Comparison of ENCODE assay signal across 8 cellular contexts in the genomic region with DNA sequence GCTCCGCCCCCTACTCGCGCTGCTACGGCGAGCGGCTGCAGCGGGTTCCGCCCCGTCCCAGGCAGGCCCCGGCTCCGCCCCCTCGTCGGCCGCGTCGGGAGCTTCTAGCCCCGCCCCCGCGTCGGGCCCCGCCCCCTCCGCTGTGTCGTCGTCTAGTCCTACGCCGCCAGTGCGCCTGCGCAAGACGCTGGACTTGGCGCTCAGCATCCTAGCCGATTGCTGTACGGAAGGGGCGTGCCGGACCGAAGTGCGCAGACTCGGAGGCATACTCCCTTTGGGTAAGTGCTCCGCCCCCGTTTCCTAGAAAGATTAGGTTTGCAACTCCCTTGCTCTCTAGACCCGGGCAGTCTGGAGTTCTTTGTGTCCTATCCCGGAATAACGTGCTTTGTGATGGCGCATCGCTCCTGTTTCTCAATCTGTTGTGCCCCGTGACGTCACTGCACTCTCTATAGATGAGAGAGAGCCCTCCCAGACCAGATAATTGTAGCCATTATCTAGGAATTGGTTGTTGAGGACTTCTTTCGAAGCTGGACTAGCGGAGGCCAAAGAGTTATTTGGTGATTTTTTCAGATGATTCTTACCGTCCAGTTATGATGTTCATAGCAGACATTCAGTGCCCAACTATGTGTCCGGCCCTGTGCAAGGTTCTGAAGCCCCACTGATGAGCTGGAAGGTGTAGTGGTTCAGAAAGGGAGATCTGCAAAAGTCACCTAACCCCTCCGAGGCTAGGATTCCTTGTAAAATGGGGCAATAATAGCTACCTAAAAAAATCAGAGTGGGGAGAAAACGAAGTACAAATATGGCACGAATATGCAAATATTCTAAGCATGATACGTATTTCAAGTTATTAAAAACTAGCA. TPM values are rescaled to one million over a fixed set of nuclear protein-coding genes. Genes with fewer than 3 reads are reported as not detected.
A peak's percentile ranks its signal among the peaks of the same experiment; 100 is the strongest.
DNase-seq lines count a peak whose midpoint lies in the region; ATAC-seq and TF ChIP-seq lines count a peak whose summit lies in the region.

No MANE protein-coding gene starts in this region.

- no peak for TF ChIP-seq EP300 in gastroesophageal sphincter (IDR thresholded peaks at IDR 0.05)

- no peak for TF ChIP-seq POLR2A in gastroesophageal sphincter (IDR thresholded peaks at IDR 0.05)

- 7 to 12% methylated on average over 5 to 11 of the region's 54 CpGs for WGBS in gastroesophageal sphincter (ENCODE audit: low coverage in 1 of 2), 2 donors

- H3K27me3 ChIP-seq in gastroesophageal sphincter (no peaks in the 10 kb centered on the region), neutrophil (no peaks in the 10 kb centered on the region)

- peaks cover 3% of the 10 kb centered on the region for H3K27me3 Mint-ChIP-seq in activated naive CD4-positive, alpha-beta T cell treated with anti-CD3 and anti-CD28 coated beads, Interleukin-2, amount 10 ng/mL, durations not matched to agents 7 days and 5 days

- POLR2A ChIA-PET in HEK293T (lab: Yijun Ruan, JAX): interaction anchor here (0.5 to 5.4 kb wide), 21 partner anchors 9 to 417 kb away, joined by 3 to 27 read pairs (median 5); partner anchors contain the start of genes COX6A2, FUS, KAT8 and RUSF1

- in situ Hi-C loops in SK-MEL-5 (cut with HindIII; ENCODE audit: low pct_unique_long_range_greater_than_20kb, low sequenced_read_pairs): no loop called here

- peaks cover 49% of the 10 kb centered on the region for H3K4me1 Mint-ChIP-seq in activated naive CD4-positive, alpha-beta T cell treated with anti-CD3 and anti-CD28 coated beads, Interleukin-2, amount 10 ng/mL, durations not matched to agents 7 days and 5 days

- DNase-seq in GDM1 (lab: John Stamatoyannopoulos, UW) (peak; percentile 99), HEK293T (ENCODE audit: extremely low spot score) (peak; percentile 98), MV-4-11 (lab: John Stamatoyannopoulos, UW) (peak; percentile 99), SK-MEL-5 (ENCODE audit: low read depth, low spot score) (peak; percentile 99), substantia nigra (lab: John Stamatoyannopoulos, UW) (peak; percentile 96 to 100 (median 99))
- DNase-seq in activated naive CD4-positive, alpha-beta T cell treated with anti-CD3 and anti-CD28 coated beads, Interleukin-2, amount 10 ng/mL, durations not matched to agents 7 days and 5 days: peak; percentile 100

- H3K9me3 Mint-ChIP-seq in activated naive CD4-positive, alpha-beta T cell treated with anti-CD3 and anti-CD28 coated beads, Interleukin-2, amount 10 ng/mL, durations not matched to agents 7 days and 5 days: no peaks in the 10 kb centered on the region

- peaks cover 0 to 42% of the 10 kb centered on the region in 2 donors for H3K36me3 ChIP-seq in gastroesophageal sphincter
- H3K36me3 ChIP-seq in neutrophil: peaks cover 12% of the 10 kb centered on the region

- TF ChIP-seq CTCF in gastroesophageal sphincter (IDR thresholded peaks at IDR 0.05): no peak
- TF ChIP-seq CTCF in neutrophil (IDR thresholded peaks at IDR 0.05): no peak

- ATAC-seq in gastroesophageal sphincter: peak; percentile 89

- CTCF ChIA-PET in HEK293T (lab: Yijun Ruan, JAX): interaction anchor here (0.6 to 1.5 kb wide), 10 partner anchors 9 to 461 kb away, joined by 3 to 5 read pairs (median 4); partner anchors contain the start of genes RUSF1 and TGFB1I1
- CTCF ChIA-PET in activated naive CD4-positive, alpha-beta T cell treated with anti-CD3 and anti-CD28 coated beads, Interleukin-2, amount 10 ng/mL, durations not matched to agents 7 days and 5 days (lab: Charles Lee): interaction anchor here (0.8 to 7.8 kb wide), 19 partner anchors 9 to 417 kb away, joined by 3 to 62 read pairs (median 4); partner anchors contain the start of genes PYCARD, RUSF1 and ZNF267

- H3K4me3 Mint-ChIP-seq in activated naive CD4-positive, alpha-beta T cell treated with anti-CD3 and anti-CD28 coated beads, Interleukin-2, amount 10 ng/mL, durations not matched to agents 7 days and 5 days: peak overlapping the region; percentile 92

- H3K4me3 ChIP-seq in gastroesophageal sphincter (peak overlapping the region; percentile 66 to 67), neutrophil (ENCODE audit: low read depth in 1 of 2, low read length in 1 of 2) (peak overlapping the region; percentile 83 to 91)

- H3K27ac Mint-ChIP-seq in activated naive CD4-positive, alpha-beta T cell treated with anti-CD3 and anti-CD28 coated beads, Interleukin-2, amount 10 ng/mL, durations not matched to agents 7 days and 5 days: peak overlapping the region; percentile 98

- H3K4me1 ChIP-seq in gastroesophageal sphincter: peaks cover 0 to 52% (median 35%) of the 10 kb centered on the region in 3 donors
- H3K4me1 ChIP-seq in neutrophil (ENCODE audit: control insufficient read depth in 1 of 2, insufficient read depth in 1 of 2, low read depth in 1 of 2, low read length in 1 of 2): peaks cover 34 to 41% of the 10 kb centered on the region in 2 experiments

- H3K9me3 ChIP-seq in gastroesophageal sphincter: no peaks in the 10 kb centered on the region
- H3K9me3 ChIP-seq in neutrophil: no peaks in the 10 kb centered on the region

- peaks cover 38% of the 10 kb centered on the region for H3K36me3 Mint-ChIP-seq in activated naive CD4-positive, alpha-beta T cell treated with anti-CD3 and anti-CD28 coated beads, Interleukin-2, amount 10 ng/mL, durations not matched to agents 7 days and 5 days

- H3K27ac ChIP-seq in gastroesophageal sphincter (peak overlapping the region; percentile 84 to 100 (median 95)), neutrophil (peak overlapping the region; percentile 96), substantia nigra (ENCODE audit: low read depth, low read length, poor library complexity, severe bottlenecking) (peak overlapping the region; percentile 99)

TF ChIP-seq in HEK293T, 16 proteins besides CTCF, POLR2A, EP300 and RAD21:
- TF ChIP-seq BHLHE40 (IDR thresholded peaks at IDR 0.05; ENCODE audit: borderline replicate concordance) (no peak), TARDBP (IDR thresholded peaks at IDR 0.05) (no peak), ARNT (IDR thresholded peaks at IDR 0.05) (no peak), LEF1 (IDR thresholded peaks at IDR 0.05; ENCODE audit: borderline replicate concordance) (no peak), SP1 (IDR thresholded peaks at IDR 0.05) (no peak), SUZ12 (IDR thresholded peaks at IDR 0.05) (no peak), L3MBTL2 (conservative IDR thresholded peaks at IDR 0.05) (no peak), ZNF384 (IDR thresholded peaks at IDR 0.05) (no peak), FOXK2 (IDR thresholded peaks at IDR 0.05) (no peak), FOXA1 (IDR thresholded peaks at IDR 0.05) (no peak), CTBP1 (IDR thresholded peaks at IDR 0.05; ENCODE audit: borderline replicate concordance) (no peak), FOXM1 (IDR thresholded peaks at IDR 0.05; ENCODE audit: borderline replicate concordance) (no peak), ELF4 (IDR thresholded peaks at IDR 0.05) (no peak), HDGF (IDR thresholded peaks at IDR 0.05; ENCODE audit: borderline replicate concordance) (no peak), NFRKB (IDR thresholded peaks at IDR 0.05) (no peak)
- TF ChIP-seq, protein P1, sequence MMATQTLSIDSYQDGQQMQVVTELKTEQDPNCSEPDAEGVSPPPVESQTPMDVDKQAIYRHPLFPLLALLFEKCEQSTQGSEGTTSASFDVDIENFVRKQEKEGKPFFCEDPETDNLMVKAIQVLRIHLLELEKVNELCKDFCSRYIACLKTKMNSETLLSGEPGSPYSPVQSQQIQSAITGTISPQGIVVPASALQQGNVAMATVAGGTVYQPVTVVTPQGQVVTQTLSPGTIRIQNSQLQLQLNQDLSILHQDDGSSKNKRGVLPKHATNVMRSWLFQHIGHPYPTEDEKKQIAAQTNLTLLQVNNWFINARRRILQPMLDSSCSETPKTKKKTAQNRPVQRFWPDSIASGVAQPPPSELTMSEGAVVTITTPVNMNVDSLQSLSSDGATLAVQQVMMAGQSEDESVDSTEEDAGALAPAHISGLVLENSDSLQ (IDR thresholded peaks at IDR 0.05): no peak

RNA-seq across cellular contexts. Expression of gene ARMC5, which starts 0.7 kb away (rescaled TPM):
- 6.7 and 8.2 TPM in 2 replicates for total RNA-seq in SK-MEL-5 (2014; rRNA removed; shearing (Covaris generic))
- 12.0 and 12.1 TPM in 2 replicates for polyA plus RNA-seq in SK-MEL-5 (2015; cell fraction: cytosol; rRNA removed)
- 13.0 and 17.4 TPM in 2 replicates for polyA plus RNA-seq in SK-MEL-5 (2015; cell fraction: nucleus; rRNA removed)
- total RNA-seq in gastroesophageal sphincter: 10 to 100 TPM in 1 of 4 donors, 1 to 10 TPM in 3; 4.7 to 14.2 (median 8.7) TPM

RNA-seq across cellular contexts. Expression of gene TGFB1I1, which starts 12.0 kb away (rescaled TPM):
- total RNA-seq in SK-MEL-5 (2014; rRNA removed; shearing (Covaris generic)): 0.67 and 1.3 TPM in 2 replicates
- polyA plus RNA-seq in SK-MEL-5 (2015; cell fraction: cytosol; rRNA removed): 0.58 and 1.2 TPM in 2 replicates
- polyA plus RNA-seq in SK-MEL-5 (2015; cell fraction: nucleus; rRNA removed): 0.83 TPM in 1 of 2 replicates, not detected in the other
- total RNA-seq in gastroesophageal sphincter: 100 to 1,000 TPM; 157 to 438 (median 211) TPM

RNA-seq across cellular contexts. Expression of gene ZNF843, which starts 17.4 kb away (rescaled TPM):
- 0.16 and 0.18 TPM in 2 replicates for total RNA-seq in SK-MEL-5 (2014; rRNA removed; shearing (Covaris generic))
- polyA plus RNA-seq in SK-MEL-5 (2015; cell fraction: cytosol; rRNA removed): 0.46 and 0.58 TPM in 2 replicates
- 0.22 TPM in 1 of 2 replicates, not detected in the other for polyA plus RNA-seq in SK-MEL-5 (2015; cell fraction: nucleus; rRNA removed)
- total RNA-seq in gastroesophageal sphincter: 1 to 10 TPM in 3 of 4 donors, under 1 TPM in 1; 0.62 to 1.6 (median 1.3) TPM

RNA-seq across cellular contexts. Expression of gene SLC5A2, which starts 23.0 kb away (rescaled TPM):
- 0.05 and 0.53 TPM in 2 replicates for total RNA-seq in SK-MEL-5 (2014; rRNA removed; shearing (Covaris generic))
- not detected in 2 replicates for polyA plus RNA-seq in SK-MEL-5 (2015; cell fraction: cytosol; rRNA removed)
- polyA plus RNA-seq in SK-MEL-5 (2015; cell fraction: nucleus; rRNA removed): not detected in 2 replicates
- total RNA-seq in gastroesophageal sphincter: not detected

RNA-seq across cellular contexts. Expression of gene COX6A2, which starts 31.8 kb away (rescaled TPM):
- not detected in 2 replicates for total RNA-seq in SK-MEL-5 (2014; rRNA removed; shearing (Covaris generic))
- polyA plus RNA-seq in SK-MEL-5 (2015; cell fraction: cytosol; rRNA removed): not detected in 2 replicates
- polyA plus RNA-seq in SK-MEL-5 (2015; cell fraction: nucleus; rRNA removed): not detected in 2 replicates
- total RNA-seq in gastroesophageal sphincter: not detected

Comparison
In these comparisons a context has a peak if more than half of its experiments do, and no peak if none do; other contexts are left out.
1. Peak in every context shown above with its lines: DNase-seq, ATAC-seq, H3K4me3 ChIP-seq and H3K27ac ChIP-seq.
2. RNA of gene TGFB1I1, which starts 12.0 kb away (total RNA-seq): 157 to 438 TPM in gastroesophageal sphincter; 0.67 to 1.3 TPM in SK-MEL-5; every median in the first group is over 10 times any median in the second.